ENCODE assay signal across 1 cellular context in the genomic region with DNA sequence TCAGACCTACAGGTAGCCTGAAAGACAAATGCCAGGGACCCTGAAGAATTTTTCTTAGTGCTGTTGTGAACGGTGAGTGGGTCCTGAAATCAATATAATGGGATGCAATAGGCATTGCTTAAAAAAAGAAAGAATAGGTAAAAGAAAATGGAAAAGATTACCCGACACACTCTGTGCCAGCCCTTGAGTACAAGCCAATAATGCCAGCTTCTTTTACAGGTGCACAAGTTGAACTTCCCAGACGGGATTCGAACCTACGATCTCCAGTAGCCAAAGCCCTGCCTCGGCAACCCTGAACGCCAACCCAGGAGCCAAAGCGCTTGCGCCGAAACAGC.
TF ChIP-seq lines count a peak whose summit lies in the region.

No MANE protein-coding gene starts in this region.

TF ChIP-seq in K562, 482 proteins besides CTCF, POLR2A, EP300 and RAD21:
- TF ChIP-seq, protein P1, sequence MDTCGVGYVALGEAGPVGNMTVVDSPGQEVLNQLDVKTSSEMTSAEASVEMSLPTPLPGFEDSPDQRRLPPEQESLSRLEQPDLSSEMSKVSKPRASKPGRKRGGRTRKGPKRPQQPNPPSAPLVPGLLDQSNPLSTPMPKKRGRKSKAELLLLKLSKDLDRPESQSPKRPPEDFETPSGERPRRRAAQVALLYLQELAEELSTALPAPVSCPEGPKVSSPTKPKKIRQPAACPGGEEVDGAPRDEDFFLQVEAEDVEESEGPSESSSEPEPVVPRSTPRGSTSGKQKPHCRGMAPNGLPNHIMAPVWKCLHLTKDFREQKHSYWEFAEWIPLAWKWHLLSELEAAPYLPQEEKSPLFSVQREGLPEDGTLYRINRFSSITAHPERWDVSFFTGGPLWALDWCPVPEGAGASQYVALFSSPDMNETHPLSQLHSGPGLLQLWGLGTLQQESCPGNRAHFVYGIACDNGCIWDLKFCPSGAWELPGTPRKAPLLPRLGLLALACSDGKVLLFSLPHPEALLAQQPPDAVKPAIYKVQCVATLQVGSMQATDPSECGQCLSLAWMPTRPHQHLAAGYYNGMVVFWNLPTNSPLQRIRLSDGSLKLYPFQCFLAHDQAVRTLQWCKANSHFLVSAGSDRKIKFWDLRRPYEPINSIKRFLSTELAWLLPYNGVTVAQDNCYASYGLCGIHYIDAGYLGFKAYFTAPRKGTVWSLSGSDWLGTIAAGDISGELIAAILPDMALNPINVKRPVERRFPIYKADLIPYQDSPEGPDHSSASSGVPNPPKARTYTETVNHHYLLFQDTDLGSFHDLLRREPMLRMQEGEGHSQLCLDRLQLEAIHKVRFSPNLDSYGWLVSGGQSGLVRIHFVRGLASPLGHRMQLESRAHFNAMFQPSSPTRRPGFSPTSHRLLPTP (IDR thresholded peaks at IDR 0.05; ENCODE audit: borderline replicate concordance, extremely low read depth, insufficient read length) = peak; percentile 92
- no peak for TF ChIP-seq FOXM1 (IDR thresholded peaks at IDR 0.05; ENCODE audit: low read depth)
- TF ChIP-seq FOXM1 (CRISPR knock-in tag; IDR thresholded peaks at IDR 0.05; ENCODE audit: low read depth) = no peak
- TF ChIP-seq, protein P2, sequence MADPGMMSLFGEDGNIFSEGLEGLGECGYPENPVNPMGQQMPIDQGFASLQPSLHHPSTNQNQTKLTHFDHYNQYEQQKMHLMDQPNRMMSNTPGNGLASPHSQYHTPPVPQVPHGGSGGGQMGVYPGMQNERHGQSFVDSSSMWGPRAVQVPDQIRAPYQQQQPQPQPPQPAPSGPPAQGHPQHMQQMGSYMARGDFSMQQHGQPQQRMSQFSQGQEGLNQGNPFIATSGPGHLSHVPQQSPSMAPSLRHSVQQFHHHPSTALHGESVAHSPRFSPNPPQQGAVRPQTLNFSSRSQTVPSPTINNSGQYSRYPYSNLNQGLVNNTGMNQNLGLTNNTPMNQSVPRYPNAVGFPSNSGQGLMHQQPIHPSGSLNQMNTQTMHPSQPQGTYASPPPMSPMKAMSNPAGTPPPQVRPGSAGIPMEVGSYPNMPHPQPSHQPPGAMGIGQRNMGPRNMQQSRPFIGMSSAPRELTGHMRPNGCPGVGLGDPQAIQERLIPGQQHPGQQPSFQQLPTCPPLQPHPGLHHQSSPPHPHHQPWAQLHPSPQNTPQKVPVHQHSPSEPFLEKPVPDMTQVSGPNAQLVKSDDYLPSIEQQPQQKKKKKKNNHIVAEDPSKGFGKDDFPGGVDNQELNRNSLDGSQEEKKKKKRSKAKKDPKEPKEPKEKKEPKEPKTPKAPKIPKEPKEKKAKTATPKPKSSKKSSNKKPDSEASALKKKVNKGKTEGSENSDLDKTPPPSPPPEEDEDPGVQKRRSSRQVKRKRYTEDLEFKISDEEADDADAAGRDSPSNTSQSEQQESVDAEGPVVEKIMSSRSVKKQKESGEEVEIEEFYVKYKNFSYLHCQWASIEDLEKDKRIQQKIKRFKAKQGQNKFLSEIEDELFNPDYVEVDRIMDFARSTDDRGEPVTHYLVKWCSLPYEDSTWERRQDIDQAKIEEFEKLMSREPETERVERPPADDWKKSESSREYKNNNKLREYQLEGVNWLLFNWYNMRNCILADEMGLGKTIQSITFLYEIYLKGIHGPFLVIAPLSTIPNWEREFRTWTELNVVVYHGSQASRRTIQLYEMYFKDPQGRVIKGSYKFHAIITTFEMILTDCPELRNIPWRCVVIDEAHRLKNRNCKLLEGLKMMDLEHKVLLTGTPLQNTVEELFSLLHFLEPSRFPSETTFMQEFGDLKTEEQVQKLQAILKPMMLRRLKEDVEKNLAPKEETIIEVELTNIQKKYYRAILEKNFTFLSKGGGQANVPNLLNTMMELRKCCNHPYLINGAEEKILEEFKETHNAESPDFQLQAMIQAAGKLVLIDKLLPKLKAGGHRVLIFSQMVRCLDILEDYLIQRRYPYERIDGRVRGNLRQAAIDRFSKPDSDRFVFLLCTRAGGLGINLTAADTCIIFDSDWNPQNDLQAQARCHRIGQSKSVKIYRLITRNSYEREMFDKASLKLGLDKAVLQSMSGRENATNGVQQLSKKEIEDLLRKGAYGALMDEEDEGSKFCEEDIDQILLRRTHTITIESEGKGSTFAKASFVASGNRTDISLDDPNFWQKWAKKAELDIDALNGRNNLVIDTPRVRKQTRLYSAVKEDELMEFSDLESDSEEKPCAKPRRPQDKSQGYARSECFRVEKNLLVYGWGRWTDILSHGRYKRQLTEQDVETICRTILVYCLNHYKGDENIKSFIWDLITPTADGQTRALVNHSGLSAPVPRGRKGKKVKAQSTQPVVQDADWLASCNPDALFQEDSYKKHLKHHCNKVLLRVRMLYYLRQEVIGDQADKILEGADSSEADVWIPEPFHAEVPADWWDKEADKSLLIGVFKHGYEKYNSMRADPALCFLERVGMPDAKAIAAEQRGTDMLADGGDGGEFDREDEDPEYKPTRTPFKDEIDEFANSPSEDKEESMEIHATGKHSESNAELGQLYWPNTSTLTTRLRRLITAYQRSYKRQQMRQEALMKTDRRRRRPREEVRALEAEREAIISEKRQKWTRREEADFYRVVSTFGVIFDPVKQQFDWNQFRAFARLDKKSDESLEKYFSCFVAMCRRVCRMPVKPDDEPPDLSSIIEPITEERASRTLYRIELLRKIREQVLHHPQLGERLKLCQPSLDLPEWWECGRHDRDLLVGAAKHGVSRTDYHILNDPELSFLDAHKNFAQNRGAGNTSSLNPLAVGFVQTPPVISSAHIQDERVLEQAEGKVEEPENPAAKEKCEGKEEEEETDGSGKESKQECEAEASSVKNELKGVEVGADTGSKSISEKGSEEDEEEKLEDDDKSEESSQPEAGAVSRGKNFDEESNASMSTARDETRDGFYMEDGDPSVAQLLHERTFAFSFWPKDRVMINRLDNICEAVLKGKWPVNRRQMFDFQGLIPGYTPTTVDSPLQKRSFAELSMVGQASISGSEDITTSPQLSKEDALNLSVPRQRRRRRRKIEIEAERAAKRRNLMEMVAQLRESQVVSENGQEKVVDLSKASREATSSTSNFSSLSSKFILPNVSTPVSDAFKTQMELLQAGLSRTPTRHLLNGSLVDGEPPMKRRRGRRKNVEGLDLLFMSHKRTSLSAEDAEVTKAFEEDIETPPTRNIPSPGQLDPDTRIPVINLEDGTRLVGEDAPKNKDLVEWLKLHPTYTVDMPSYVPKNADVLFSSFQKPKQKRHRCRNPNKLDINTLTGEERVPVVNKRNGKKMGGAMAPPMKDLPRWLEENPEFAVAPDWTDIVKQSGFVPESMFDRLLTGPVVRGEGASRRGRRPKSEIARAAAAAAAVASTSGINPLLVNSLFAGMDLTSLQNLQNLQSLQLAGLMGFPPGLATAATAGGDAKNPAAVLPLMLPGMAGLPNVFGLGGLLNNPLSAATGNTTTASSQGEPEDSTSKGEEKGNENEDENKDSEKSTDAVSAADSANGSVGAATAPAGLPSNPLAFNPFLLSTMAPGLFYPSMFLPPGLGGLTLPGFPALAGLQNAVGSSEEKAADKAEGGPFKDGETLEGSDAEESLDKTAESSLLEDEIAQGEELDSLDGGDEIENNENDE (IDR thresholded peaks at IDR 0.05; ENCODE audit: low read depth, low read length) = no peak
- peak; percentile 15; the same call in 1 of the 2 replicates for TF ChIP-seq FOSL1 (tag; conservative IDR thresholded peaks at IDR 0.05)
- peak; percentile 98 for TF ChIP-seq ADNP (tag; IDR thresholded peaks at IDR 0.05)
- TF ChIP-seq NFATC3 (IDR thresholded peaks at IDR 0.05) = 0 out of 2 replicates have a peak, but pooled peaks have one; percentile 31
- no peak for TF ChIP-seq NFE2L1 (tag; IDR thresholded peaks at IDR 0.05; ENCODE audit: borderline replicate concordance, low read depth)
- no peak for TF ChIP-seq TRIM24 (IDR thresholded peaks at IDR 0.05)
- TF ChIP-seq ZNF232 (CRISPR knock-in tag; IDR thresholded peaks at IDR 0.05) = no peak
- no peak for TF ChIP-seq MAFG (tag; conservative IDR thresholded peaks at IDR 0.05)
- TF ChIP-seq, protein P3, sequence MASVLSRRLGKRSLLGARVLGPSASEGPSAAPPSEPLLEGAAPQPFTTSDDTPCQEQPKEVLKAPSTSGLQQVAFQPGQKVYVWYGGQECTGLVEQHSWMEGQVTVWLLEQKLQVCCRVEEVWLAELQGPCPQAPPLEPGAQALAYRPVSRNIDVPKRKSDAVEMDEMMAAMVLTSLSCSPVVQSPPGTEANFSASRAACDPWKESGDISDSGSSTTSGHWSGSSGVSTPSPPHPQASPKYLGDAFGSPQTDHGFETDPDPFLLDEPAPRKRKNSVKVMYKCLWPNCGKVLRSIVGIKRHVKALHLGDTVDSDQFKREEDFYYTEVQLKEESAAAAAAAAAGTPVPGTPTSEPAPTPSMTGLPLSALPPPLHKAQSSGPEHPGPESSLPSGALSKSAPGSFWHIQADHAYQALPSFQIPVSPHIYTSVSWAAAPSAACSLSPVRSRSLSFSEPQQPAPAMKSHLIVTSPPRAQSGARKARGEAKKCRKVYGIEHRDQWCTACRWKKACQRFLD (CRISPR knock-in tag; IDR thresholded peaks at IDR 0.05) = no peak
- TF ChIP-seq SRSF1 (IDR thresholded peaks at IDR 0.05; ENCODE audit: low read depth, low read length) = no peak
- TF ChIP-seq RFX1 (IDR thresholded peaks at IDR 0.05) = peak; percentile 41; the same call in 1 of the 2 replicates
- no peak for TF ChIP-seq EZH2 (IDR thresholded peaks at IDR 0.05; ENCODE audit: borderline replicate concordance, low read depth, low read length)
- no peak for TF ChIP-seq HMG20B (CRISPR knock-in tag; IDR thresholded peaks at IDR 0.05)
- no peak for TF ChIP-seq NR2C2 (CRISPR knock-in tag; IDR thresholded peaks at IDR 0.05)
- TF ChIP-seq NR2C2 (tag; IDR thresholded peaks at IDR 0.05) = 0 out of 2 replicates have a peak, but pooled peaks have one; percentile 78
